In genomic region chr11:71147331-71147730, GRCh38 we compare ENCODE assay signal across 31 cellular contexts.
"Had no signal": no experiment of that assay in that cellular context is flagged by ENCODE, and none has a peak within 500 bp of the region (broad histone marks: within the 10 kb centered on the region; RNA-seq: fewer than 3 reads in every experiment).

No MANE protein-coding gene starts in this region.

- H3K27ac Mint-ChIP-seq: activated CD8-positive, alpha-beta T cell treated with anti-CD3 and anti-CD28 coated beads for 36 hours; activated naive CD4-positive, alpha-beta T cell treated with anti-CD3 and anti-CD28 coated beads for 36 hours; activated naive CD4-positive, alpha-beta T cell treated with anti-CD3 and anti-CD28 coated beads, Interleukin-2, amount 50 U/mL, for 72 hours; activated T-cell treated with anti-CD3 and anti-CD28 coated beads, Interleukin-2, amount 50 U/mL, for 72 hours; activated T-helper 17 cell treated with anti-CD3 and anti-CD28 coated beads, Interleukin-2, amount 50 U/mL, for 72 hours; brain; T-helper 1 cell treated with Interleukin-12 subunit alpha and Interleukin-12 subunit beta and Interleukin-4 antibody, amounts not matched to agents 30 μg/mL and 1 μg/mL, for 36 hours; T-helper 2 cell treated with Interferon-gamma antibody and Interleukin-4, amounts not matched to agents 5 μg/mL and 100 μg/mL, for 36 hours had no signal

- H3K27ac ChIP-seq: adrenal gland, Peyer's patch, SJSA1, VCaP had no signal

- H3K9me3 Mint-ChIP-seq: activated CD8-positive, alpha-beta T cell treated with anti-CD3 and anti-CD28 coated beads for 36 hours; activated naive CD4-positive, alpha-beta T cell treated with anti-CD3 and anti-CD28 coated beads for 36 hours; activated T-cell treated with anti-CD3 and anti-CD28 coated beads, Interleukin-2, amount 50 U/mL, for 72 hours; T-helper 2 cell treated with Interferon-gamma antibody and Interleukin-4, amounts not matched to agents 5 μg/mL and 100 μg/mL, for 36 hours had no signal

- H3K4me1 ChIP-seq: adrenal gland, Peyer's patch, SJSA1 had no signal

- ATAC-seq: activated CD8-positive, alpha-beta T cell treated with anti-CD3 and anti-CD28 coated beads for 36 hours; activated naive CD4-positive, alpha-beta T cell treated with anti-CD3 and anti-CD28 coated beads, Interleukin-2, amount 50 U/mL, for 72 hours; activated T-cell treated with anti-CD3 and anti-CD28 coated beads, Interleukin-2, amount 50 U/mL, for 72 hours; activated T-helper 17 cell treated with anti-CD3 and anti-CD28 coated beads, Interleukin-2, amount 50 U/mL, for 72 hours had no signal

- H3K4me3 Mint-ChIP-seq: activated CD8-positive, alpha-beta T cell treated with anti-CD3 and anti-CD28 coated beads for 36 hours; activated naive CD4-positive, alpha-beta T cell treated with anti-CD3 and anti-CD28 coated beads for 36 hours; activated T-cell treated with anti-CD3 and anti-CD28 coated beads, Interleukin-2, amount 50 U/mL, for 72 hours; activated T-helper 17 cell treated with anti-CD3 and anti-CD28 coated beads, Interleukin-2, amount 50 U/mL, for 72 hours; brain; T-helper 1 cell treated with Interleukin-12 subunit alpha and Interleukin-12 subunit beta and Interleukin-4 antibody, amounts not matched to agents 30 μg/mL and 1 μg/mL, for 36 hours; T-helper 2 cell treated with Interferon-gamma antibody and Interleukin-4, amounts not matched to agents 5 μg/mL and 100 μg/mL, for 36 hours had no signal

- H3K9me3 ChIP-seq: adrenal gland, Peyer's patch, SJSA1, SK-N-SH had no signal

- H3K27me3 ChIP-seq: adrenal gland, Peyer's patch, SJSA1 had no signal

- DNase-seq: activated CD4-positive, alpha-beta T cell treated with anti-CD3 and anti-CD28 coated beads for 1 hour; activated CD4-positive, alpha-beta T cell treated with anti-CD3 and anti-CD28 coated beads for 48 hours; activated CD4-positive, CD25-positive, alpha-beta regulatory T cell; activated CD8-positive, alpha-beta T cell treated with anti-CD3 and anti-CD28 coated beads for 36 hours; activated gamma-delta T cell treated with Interleukin-2 at 50 U/mL for 16 hours; activated naive CD4-positive, alpha-beta T cell treated with anti-CD3 and anti-CD28 coated beads for 36 hours; activated T-cell treated with anti-CD3 and anti-CD28 coated beads, Interleukin-2, amount 50 U/mL, for 1 hour; activated T-cell treated with anti-CD3 and anti-CD28 coated beads, Interleukin-2, amount 50 U/mL, for 72 hours; adrenal gland; caudate nucleus; cerebellar nuclear complex; NCI-H1105; NCI-H1417 treated with DMSO at 0.1 percent for 48 hours; NCI-H187 treated with DMSO at 0.1 percent for 48 hours; NCI-H2081; NCI-H2171 treated with DMSO at 0.1 percent for 48 hours; NCI-H2227 treated with DMSO at 0.1 percent for 48 hours; NCI-H446 treated with DMSO at 0.1 percent for 48 hours; NCI-H524; NCI-H69; Peyer's patch; RPMI8226; SHP77 treated with DMSO at 0.1 percent for 48 hours; SK-N-SH had no signal

- H3K36me3 ChIP-seq: adrenal gland, Peyer's patch, SJSA1 had no signal

- H3K4me1 Mint-ChIP-seq: activated T-helper 17 cell treated with anti-CD3 and anti-CD28 coated beads, Interleukin-2, amount 50 U/mL, for 72 hours had no signal

- H3K36me3 Mint-ChIP-seq: brain had no signal

- H3K4me3 ChIP-seq: adrenal gland, Peyer's patch, SJSA1 had no signal
